Comparison of ENCODE assay signal across 1 cellular context in the genomic region with DNA sequence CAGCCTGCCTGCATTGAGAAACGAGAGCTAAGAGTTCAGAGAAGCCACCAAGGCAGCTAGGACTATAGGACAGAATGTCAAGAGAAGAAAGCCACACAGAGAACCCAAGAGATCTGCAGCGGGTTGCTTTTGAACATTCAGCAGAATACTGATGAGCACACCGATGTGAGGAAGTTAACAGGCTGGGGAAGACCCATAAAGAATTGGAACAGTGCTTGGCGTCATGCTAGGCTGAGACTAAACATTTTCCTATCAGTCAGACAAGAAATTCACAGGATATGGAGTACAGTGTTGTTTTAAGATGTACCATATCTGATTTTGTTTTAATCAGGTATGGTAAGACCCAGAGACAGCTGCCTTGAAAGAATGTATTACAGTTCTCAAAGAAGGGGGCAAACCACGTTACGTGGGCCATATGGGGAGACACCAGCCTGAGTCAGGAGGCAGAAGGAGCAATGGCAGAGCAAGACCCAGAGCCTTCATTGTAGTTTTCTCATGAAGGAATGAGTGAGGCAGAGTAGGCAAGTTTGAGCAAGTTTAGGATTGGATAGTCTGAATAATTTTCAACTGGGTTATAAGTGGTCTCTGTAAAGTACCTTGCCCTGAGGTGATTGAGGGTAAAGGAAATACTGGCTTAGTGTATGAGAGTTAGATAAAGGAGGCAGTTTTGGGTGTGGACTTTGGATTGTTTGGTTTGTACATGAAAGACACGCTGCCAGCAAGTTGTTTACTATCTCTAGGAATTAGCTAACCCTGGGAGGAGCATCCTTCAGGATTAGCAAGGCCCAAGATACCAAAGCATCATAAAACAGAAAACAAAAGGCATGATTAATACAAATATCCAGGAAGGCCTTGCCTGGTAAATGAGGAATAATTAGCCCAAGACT.
A peak's percentile ranks its signal among the peaks of the same experiment; 100 is the strongest.
TF ChIP-seq lines count a peak whose summit lies in the region.

No MANE protein-coding gene starts in this region.

TF ChIP-seq in HepG2, 621 proteins besides CTCF, POLR2A, EP300 and RAD21 (continued from another document and continues in another):
- TF ChIP-seq ZNF567 (CRISPR knock-in tag; IDR thresholded peaks at IDR 0.05; ENCODE audit: borderline replicate concordance) (no peak), ZNF678 (CRISPR knock-in tag; IDR thresholded peaks at IDR 0.05) (no peak), HDAC1 (CRISPR knock-in tag; IDR thresholded peaks at IDR 0.05) (peak; percentile 38; the same call in 1 of the 2 replicates), HMG20B (CRISPR knock-in tag; conservative IDR thresholded peaks at IDR 0.05) (peak; percentile 93), ZNF749 (CRISPR knock-in tag; IDR thresholded peaks at IDR 0.05; ENCODE audit: borderline replicate concordance) (no peak; the same call in 1 of the 2 replicates), ATF1 (CRISPR knock-in tag; IDR thresholded peaks at IDR 0.05) (no peak; the same call in 1 of the 2 replicates), MEF2D (CRISPR knock-in tag; IDR thresholded peaks at IDR 0.05) (peak; percentile 46; the same call in 1 of the 2 replicates), SMAD3 (CRISPR knock-in tag; IDR thresholded peaks at IDR 0.05) (peak; percentile 92), ZNF282 (IDR thresholded peaks at IDR 0.05; ENCODE audit: partially characterized antibody) (no peak), RFXAP (CRISPR knock-in tag; IDR thresholded peaks at IDR 0.05; ENCODE audit: borderline replicate concordance) (no peak), RORA (CRISPR knock-in tag; IDR thresholded peaks at IDR 0.05) (no peak), ZNF326 (CRISPR knock-in tag; IDR thresholded peaks at IDR 0.05; ENCODE audit: borderline replicate concordance) (no peak), PAX8 (CRISPR knock-in tag; IDR thresholded peaks at IDR 0.05; ENCODE audit: borderline replicate concordance) (no peak), ZNF343 (CRISPR knock-in tag; IDR thresholded peaks at IDR 0.05) (no peak), NFKB2 (CRISPR knock-in tag; IDR thresholded peaks at IDR 0.05; ENCODE audit: borderline replicate concordance) (no peak), FOXO1 (CRISPR knock-in tag; IDR thresholded peaks at IDR 0.05) (peak; percentile 97), MAFK (conservative IDR thresholded peaks at IDR 0.05 in 1 of 2, IDR thresholded peaks at IDR 0.05 in 1 of 2; ENCODE audit: low read length in 2 of 2) (no peak)
- TF ChIP-seq, protein P1, sequence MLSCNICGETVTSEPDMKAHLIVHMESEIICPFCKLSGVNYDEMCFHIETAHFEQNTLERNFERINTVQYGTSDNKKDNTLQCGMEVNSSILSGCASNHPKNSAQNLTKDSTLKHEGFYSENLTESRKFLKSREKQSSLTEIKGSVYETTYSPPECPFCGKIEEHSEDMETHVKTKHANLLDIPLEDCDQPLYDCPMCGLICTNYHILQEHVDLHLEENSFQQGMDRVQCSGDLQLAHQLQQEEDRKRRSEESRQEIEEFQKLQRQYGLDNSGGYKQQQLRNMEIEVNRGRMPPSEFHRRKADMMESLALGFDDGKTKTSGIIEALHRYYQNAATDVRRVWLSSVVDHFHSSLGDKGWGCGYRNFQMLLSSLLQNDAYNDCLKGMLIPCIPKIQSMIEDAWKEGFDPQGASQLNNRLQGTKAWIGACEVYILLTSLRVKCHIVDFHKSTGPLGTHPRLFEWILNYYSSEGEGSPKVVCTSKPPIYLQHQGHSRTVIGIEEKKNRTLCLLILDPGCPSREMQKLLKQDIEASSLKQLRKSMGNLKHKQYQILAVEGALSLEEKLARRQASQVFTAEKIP (CRISPR knock-in tag; IDR thresholded peaks at IDR 0.05; ENCODE audit: borderline replicate concordance), result no peak
- TF ChIP-seq, protein P2, sequence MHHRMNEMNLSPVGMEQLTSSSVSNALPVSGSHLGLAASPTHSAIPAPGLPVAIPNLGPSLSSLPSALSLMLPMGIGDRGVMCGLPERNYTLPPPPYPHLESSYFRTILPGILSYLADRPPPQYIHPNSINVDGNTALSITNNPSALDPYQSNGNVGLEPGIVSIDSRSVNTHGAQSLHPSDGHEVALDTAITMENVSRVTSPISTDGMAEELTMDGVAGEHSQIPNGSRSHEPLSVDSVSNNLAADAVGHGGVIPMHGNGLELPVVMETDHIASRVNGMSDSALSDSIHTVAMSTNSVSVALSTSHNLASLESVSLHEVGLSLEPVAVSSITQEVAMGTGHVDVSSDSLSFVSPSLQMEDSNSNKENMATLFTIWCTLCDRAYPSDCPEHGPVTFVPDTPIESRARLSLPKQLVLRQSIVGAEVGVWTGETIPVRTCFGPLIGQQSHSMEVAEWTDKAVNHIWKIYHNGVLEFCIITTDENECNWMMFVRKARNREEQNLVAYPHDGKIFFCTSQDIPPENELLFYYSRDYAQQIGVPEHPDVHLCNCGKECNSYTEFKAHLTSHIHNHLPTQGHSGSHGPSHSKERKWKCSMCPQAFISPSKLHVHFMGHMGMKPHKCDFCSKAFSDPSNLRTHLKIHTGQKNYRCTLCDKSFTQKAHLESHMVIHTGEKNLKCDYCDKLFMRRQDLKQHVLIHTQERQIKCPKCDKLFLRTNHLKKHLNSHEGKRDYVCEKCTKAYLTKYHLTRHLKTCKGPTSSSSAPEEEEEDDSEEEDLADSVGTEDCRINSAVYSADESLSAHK (CRISPR knock-in tag; IDR thresholded peaks at IDR 0.05; ENCODE audit: borderline replicate concordance), result no peak
- TF ChIP-seq, protein P3, sequence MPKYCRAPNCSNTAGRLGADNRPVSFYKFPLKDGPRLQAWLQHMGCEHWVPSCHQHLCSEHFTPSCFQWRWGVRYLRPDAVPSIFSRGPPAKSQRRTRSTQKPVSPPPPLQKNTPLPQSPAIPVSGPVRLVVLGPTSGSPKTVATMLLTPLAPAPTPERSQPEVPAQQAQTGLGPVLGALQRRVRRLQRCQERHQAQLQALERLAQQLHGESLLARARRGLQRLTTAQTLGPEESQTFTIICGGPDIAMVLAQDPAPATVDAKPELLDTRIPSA (CRISPR knock-in tag; IDR thresholded peaks at IDR 0.05; ENCODE audit: borderline replicate concordance), result no peak
- TF ChIP-seq, protein P4, sequence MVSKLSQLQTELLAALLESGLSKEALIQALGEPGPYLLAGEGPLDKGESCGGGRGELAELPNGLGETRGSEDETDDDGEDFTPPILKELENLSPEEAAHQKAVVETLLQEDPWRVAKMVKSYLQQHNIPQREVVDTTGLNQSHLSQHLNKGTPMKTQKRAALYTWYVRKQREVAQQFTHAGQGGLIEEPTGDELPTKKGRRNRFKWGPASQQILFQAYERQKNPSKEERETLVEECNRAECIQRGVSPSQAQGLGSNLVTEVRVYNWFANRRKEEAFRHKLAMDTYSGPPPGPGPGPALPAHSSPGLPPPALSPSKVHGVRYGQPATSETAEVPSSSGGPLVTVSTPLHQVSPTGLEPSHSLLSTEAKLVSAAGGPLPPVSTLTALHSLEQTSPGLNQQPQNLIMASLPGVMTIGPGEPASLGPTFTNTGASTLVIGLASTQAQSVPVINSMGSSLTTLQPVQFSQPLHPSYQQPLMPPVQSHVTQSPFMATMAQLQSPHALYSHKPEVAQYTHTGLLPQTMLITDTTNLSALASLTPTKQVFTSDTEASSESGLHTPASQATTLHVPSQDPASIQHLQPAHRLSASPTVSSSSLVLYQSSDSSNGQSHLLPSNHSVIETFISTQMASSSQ (IDR thresholded peaks at IDR 0.05; ENCODE audit: low read depth), result peak; percentile 72
- TF ChIP-seq, protein P4 (CRISPR knock-in tag; IDR thresholded peaks at IDR 0.05; ENCODE audit: borderline replicate concordance), result peak; percentile 85
- TF ChIP-seq, protein P5, sequence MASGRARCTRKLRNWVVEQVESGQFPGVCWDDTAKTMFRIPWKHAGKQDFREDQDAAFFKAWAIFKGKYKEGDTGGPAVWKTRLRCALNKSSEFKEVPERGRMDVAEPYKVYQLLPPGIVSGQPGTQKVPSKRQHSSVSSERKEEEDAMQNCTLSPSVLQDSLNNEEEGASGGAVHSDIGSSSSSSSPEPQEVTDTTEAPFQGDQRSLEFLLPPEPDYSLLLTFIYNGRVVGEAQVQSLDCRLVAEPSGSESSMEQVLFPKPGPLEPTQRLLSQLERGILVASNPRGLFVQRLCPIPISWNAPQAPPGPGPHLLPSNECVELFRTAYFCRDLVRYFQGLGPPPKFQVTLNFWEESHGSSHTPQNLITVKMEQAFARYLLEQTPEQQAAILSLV (CRISPR knock-in tag; IDR thresholded peaks at IDR 0.05; ENCODE audit: borderline replicate concordance), result no peak
- TF ChIP-seq, protein P6, sequence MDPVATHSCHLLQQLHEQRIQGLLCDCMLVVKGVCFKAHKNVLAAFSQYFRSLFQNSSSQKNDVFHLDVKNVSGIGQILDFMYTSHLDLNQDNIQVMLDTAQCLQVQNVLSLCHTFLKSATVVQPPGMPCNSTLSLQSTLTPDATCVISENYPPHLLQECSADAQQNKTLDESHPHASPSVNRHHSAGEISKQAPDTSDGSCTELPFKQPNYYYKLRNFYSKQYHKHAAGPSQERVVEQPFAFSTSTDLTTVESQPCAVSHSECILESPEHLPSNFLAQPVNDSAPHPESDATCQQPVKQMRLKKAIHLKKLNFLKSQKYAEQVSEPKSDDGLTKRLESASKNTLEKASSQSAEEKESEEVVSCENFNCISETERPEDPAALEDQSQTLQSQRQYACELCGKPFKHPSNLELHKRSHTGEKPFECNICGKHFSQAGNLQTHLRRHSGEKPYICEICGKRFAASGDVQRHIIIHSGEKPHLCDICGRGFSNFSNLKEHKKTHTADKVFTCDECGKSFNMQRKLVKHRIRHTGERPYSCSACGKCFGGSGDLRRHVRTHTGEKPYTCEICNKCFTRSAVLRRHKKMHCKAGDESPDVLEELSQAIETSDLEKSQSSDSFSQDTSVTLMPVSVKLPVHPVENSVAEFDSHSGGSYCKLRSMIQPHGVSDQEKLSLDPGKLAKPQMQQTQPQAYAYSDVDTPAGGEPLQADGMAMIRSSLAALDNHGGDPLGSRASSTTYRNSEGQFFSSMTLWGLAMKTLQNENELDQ (CRISPR knock-in tag; IDR thresholded peaks at IDR 0.05; ENCODE audit: borderline replicate concordance), result no peak
- TF ChIP-seq, protein P7, sequence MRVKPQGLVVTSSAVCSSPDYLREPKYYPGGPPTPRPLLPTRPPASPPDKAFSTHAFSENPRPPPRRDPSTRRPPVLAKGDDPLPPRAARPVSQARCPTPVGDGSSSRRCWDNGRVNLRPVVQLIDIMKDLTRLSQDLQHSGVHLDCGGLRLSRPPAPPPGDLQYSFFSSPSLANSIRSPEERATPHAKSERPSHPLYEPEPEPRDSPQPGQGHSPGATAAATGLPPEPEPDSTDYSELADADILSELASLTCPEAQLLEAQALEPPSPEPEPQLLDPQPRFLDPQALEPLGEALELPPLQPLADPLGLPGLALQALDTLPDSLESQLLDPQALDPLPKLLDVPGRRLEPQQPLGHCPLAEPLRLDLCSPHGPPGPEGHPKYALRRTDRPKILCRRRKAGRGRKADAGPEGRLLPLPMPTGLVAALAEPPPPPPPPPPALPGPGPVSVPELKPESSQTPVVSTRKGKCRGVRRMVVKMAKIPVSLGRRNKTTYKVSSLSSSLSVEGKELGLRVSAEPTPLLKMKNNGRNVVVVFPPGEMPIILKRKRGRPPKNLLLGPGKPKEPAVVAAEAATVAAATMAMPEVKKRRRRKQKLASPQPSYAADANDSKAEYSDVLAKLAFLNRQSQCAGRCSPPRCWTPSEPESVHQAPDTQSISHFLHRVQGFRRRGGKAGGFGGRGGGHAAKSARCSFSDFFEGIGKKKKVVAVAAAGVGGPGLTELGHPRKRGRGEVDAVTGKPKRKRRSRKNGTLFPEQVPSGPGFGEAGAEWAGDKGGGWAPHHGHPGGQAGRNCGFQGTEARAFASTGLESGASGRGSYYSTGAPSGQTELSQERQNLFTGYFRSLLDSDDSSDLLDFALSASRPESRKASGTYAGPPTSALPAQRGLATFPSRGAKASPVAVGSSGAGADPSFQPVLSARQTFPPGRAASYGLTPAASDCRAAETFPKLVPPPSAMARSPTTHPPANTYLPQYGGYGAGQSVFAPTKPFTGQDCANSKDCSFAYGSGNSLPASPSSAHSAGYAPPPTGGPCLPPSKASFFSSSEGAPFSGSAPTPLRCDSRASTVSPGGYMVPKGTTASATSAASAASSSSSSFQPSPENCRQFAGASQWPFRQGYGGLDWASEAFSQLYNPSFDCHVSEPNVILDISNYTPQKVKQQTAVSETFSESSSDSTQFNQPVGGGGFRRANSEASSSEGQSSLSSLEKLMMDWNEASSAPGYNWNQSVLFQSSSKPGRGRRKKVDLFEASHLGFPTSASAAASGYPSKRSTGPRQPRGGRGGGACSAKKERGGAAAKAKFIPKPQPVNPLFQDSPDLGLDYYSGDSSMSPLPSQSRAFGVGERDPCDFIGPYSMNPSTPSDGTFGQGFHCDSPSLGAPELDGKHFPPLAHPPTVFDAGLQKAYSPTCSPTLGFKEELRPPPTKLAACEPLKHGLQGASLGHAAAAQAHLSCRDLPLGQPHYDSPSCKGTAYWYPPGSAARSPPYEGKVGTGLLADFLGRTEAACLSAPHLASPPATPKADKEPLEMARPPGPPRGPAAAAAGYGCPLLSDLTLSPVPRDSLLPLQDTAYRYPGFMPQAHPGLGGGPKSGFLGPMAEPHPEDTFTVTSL (CRISPR knock-in tag; IDR thresholded peaks at IDR 0.05; ENCODE audit: borderline replicate concordance), result peak; percentile 89
- TF ChIP-seq, protein P8, sequence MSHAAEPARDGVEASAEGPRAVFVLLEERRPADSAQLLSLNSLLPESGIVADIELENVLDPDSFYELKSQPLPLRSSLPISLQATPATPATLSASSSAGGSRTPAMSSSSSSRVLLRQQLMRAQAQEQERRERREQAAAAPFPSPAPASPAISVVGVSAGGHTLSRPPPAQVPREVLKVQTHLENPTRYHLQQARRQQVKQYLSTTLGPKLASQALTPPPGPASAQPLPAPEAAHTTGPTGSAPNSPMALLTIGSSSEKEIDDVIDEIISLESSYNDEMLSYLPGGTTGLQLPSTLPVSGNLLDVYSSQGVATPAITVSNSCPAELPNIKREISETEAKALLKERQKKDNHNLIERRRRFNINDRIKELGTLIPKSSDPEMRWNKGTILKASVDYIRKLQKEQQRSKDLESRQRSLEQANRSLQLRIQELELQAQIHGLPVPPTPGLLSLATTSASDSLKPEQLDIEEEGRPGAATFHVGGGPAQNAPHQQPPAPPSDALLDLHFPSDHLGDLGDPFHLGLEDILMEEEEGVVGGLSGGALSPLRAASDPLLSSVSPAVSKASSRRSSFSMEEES (CRISPR knock-in tag; IDR thresholded peaks at IDR 0.05), result peak; percentile 72; the same call in 1 of the 2 replicates
- TF ChIP-seq, protein P9, sequence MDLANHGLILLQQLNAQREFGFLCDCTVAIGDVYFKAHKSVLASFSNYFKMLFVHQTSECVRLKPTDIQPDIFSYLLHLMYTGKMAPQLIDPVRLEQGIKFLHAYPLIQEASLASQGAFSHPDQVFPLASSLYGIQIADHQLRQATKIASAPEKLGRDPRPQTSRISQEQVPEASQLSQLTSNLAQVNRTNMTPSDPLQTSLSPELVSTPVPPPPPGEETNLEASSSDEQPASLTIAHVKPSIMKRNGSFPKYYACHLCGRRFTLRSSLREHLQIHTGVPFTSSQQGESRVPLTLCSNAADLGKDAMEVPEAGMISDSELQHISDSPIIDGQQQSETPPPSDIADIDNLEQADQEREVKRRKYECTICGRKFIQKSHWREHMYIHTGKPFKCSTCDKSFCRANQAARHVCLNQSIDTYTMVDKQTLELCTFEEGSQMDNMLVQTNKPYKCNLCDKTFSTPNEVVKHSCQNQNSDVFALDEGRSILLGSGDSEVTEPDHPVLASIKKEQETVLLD (CRISPR knock-in tag; IDR thresholded peaks at IDR 0.05; ENCODE audit: low read depth), result no peak
